Comparison of ENCODE assay signal across 1 cellular context in the genomic region with DNA sequence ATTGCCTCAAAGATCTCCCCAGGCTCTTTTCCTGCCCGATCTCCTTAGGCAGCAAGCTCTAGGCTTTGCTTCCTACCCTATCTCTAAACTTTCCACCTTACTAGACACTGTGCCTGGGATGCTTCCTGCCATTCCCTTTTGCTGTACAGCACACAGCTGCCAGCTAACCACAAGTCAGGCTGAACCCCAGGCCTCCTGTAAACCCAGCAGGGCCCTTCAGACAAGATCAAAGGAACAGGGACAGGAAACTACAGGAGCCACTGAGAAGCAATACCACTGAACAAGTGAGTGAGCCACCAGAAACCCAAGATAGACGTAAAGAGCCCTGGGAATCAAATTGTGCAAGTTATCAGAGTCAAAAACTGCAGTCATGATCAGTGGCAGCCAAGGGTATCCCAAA.
TF ChIP-seq lines count a peak whose summit lies in the region.

No MANE protein-coding gene starts in this region.

TF ChIP-seq in SK-N-SH treated with all-trans-retinoic acid at 6 μM for 48 hours, 23 proteins besides CTCF, POLR2A, EP300 and RAD21 (continued from another document):
- TF ChIP-seq ZFP30 (CRISPR knock-in tag; IDR thresholded peaks at IDR 0.05) (no peak), BACH2 (CRISPR knock-in tag; IDR thresholded peaks at IDR 0.05; ENCODE audit: borderline replicate concordance) (no peak)
